ENCODE assay signal across 30 cellular contexts in genomic region chr9:115469826-115470225, GRCh38.
"Had no signal": no experiment of that assay in that cellular context is flagged by ENCODE, and none has a peak within 500 bp of the region (broad histone marks: within the 10 kb centered on the region; RNA-seq: fewer than 3 reads in every experiment).

No MANE protein-coding gene starts in this region.

- H3K9me3 ChIP-seq: adrenal gland, neutrophil, ovary, testis, uterus had no signal

- H3K4me1 ChIP-seq: adrenal gland, body of pancreas, foreskin keratinocyte, testis, uterus had no signal

- H3K36me3 ChIP-seq: adrenal gland, heart left ventricle, neutrophil, ovary, uterus had no signal

- H3K4me3 ChIP-seq: adrenal gland, body of pancreas, heart left ventricle, ovary, skin epidermis, testis, uterus had no signal

- H3K27ac ChIP-seq: adrenal gland, body of pancreas, foreskin keratinocyte, heart left ventricle, neutrophil, ovary, testis, uterus had no signal

- DNase-seq: activated CD4-positive, alpha-beta T cell treated with anti-CD3 and anti-CD28 coated beads for 36 hours; activated CD4-positive, alpha-beta T cell treated with anti-CD3 and anti-CD28 coated beads, Interleukin-2, amount 50 U/mL, for 4 hours; activated CD4-positive, CD25-positive, alpha-beta regulatory T cell; activated effector memory CD4-positive, alpha-beta T cell treated with anti-CD3 and anti-CD28 coated beads, Interleukin-2, amount 50 U/mL, for 16 hours; activated naive CD4-positive, alpha-beta T cell treated with anti-CD3 and anti-CD28 coated beads for 36 hours; activated naive CD8-positive, alpha-beta T cell treated with anti-CD3 and anti-CD28 coated beads for 36 hours; adrenal gland; aorta; body of pancreas; dermis blood vessel endothelial cell; effector CD4-positive, alpha-beta T cell; foreskin keratinocyte; heart left ventricle; hypothalamus; immature natural killer cell; kidney; left colon; mammary epithelial cell; naive B cell; nephron progenitor cell; ovary; retina; stimulated activated CD4-positive, alpha-beta T cell treated with anti-CD3 and anti-CD28 coated beads, Interleukin-12 subunit alpha, Interleukin-12 subunit beta, amount 100 ng/mL, for 4 hours; stimulated activated CD4-positive, alpha-beta T cell treated with anti-CD3 and anti-CD28 coated beads, Interleukin-4, amount 100 ng/mL, for 1 hour; stimulated activated naive CD8-positive, alpha-beta T cell treated with anti-CD3 and anti-CD28 coated beads, Interleukin-15, Interleukin-2, amounts not matched to agents 100 U/mL and 50 U/mL, for 24 hours; testis; trophoblast cell; uterus had no signal

- H3K27me3 ChIP-seq: adrenal gland, body of pancreas, foreskin keratinocyte, heart left ventricle, neutrophil, ovary, testis, uterus had no signal
